35 cellular contexts compared by ENCODE assay signal in the genomic region with DNA sequence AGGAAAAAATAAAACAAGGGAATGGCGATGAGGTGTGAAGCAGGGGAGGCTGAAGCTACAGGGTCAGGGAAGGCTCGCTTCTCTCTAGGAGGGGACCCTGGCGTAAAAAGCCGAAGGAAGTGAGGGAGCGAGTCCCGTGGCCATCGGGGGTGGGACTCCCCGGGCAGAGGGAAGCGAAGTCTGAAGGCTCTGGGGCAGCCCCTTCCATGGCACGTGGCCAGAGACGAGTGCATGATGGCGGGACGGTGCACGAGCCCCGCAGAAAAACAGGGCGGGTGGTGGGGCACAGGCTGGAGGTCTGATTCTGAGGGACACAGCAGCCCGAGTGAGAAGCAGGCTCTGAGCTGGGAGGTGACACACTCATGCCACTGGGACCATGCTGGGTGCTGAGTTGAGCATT. TPM values are rescaled to one million over a fixed set of nuclear protein-coding genes. Genes with fewer than 3 reads are reported as not detected.
"Had no signal": no experiment of that assay in that cellular context is flagged by ENCODE, and none has a peak within 500 bp of the region (broad histone marks: within the 10 kb centered on the region; RNA-seq: fewer than 3 reads in every experiment).

No MANE protein-coding gene starts in this region.

- H3K36me3 Mint-ChIP-seq: activated CD8-positive, alpha-beta memory T cell treated with anti-CD3 and anti-CD28 coated beads, Interleukin-2, amount 10 ng/mL, durations not matched to agents 7 days and 5 days; activated naive CD8-positive, alpha-beta T cell had no signal

- H3K27me3 ChIP-seq: gastroesophageal sphincter, neutrophil, ovary, suprapubic skin, tibial artery, upper lobe of right lung had no signal

- H3K36me3 ChIP-seq: ovary, prostate gland had no signal

- H3K4me3 Mint-ChIP-seq: activated B cell treated with CpG ODN at 0.5 μM for 24 hours; activated CD8-positive, alpha-beta memory T cell treated with anti-CD3 and anti-CD28 coated beads, Interleukin-2, amount 10 ng/mL, durations not matched to agents 7 days and 5 days; activated CD8-positive, alpha-beta T cell treated with anti-CD3 and anti-CD28 coated beads, Interleukin-2, amount 10 ng/mL, durations not matched to agents 7 days and 5 days; activated naive CD8-positive, alpha-beta T cell; activated T-cell treated with anti-CD3 and anti-CD28 coated beads, Interleukin-2, amount 50 U/mL, for 72 hours; effector memory CD8-positive, alpha-beta T cell; naive thymus-derived CD4-positive, alpha-beta T cell; T-helper 1 cell treated with Interleukin-12 subunit alpha and Interleukin-12 subunit beta and Interleukin-4 antibody, amounts not matched to agents 30 μg/mL and 1 μg/mL, for 36 hours had no signal

- DNase-seq: activated B cell treated with CpG ODN at 0.5 μM for 24 hours; activated CD8-positive, alpha-beta memory T cell treated with anti-CD3 and anti-CD28 coated beads, Interleukin-2, amount 10 ng/mL, durations not matched to agents 7 days and 5 days; activated CD8-positive, alpha-beta T cell treated with anti-CD3 and anti-CD28 coated beads, Interleukin-2, amount 10 ng/mL, durations not matched to agents 7 days and 5 days; activated effector memory CD4-positive, alpha-beta T cell treated with Interleukin-2 at 50 U/mL for 16 hours; activated naive CD4-positive, alpha-beta T cell treated with Interleukin-2 at 50 U/mL for 16 hours; activated T-cell treated with anti-CD3 and anti-CD28 coated beads, Interleukin-2, amount 50 U/mL, for 72 hours; amniotic stem cell; cortex of kidney; effector memory CD8-positive, alpha-beta T cell; hippocampal formation; left cardiac atrium; left ventricle myocardium superior; mammary epithelial cell; naive thymus-derived CD4-positive, alpha-beta T cell; ovary; retina; stimulated activated CD4-positive, alpha-beta T cell treated with anti-CD3 and anti-CD28 coated beads, Interleukin-1b, Interleukin-23, amount 100 ng/mL, for 48 hours; stimulated activated CD4-positive, alpha-beta T cell treated with anti-CD3 and anti-CD28 coated beads, Interleukin-4, amount 100 ng/mL, for 4 hours; stimulated activated CD8-positive, alpha-beta memory T cell treated with anti-CD3 and anti-CD28 coated beads, Interleukin-4, amount 100 ng/mL, for 48 hours; stimulated activated naive CD4-positive, alpha-beta T cell; SW 1271; T-helper 9 cell; tibial artery; upper lobe of right lung had no signal

- H3K27ac ChIP-seq: gastroesophageal sphincter, neutrophil, ovary, prostate gland, skin epidermis, suprapubic skin, tibial artery, upper lobe of right lung had no signal

- H3K9me3 Mint-ChIP-seq: activated B cell treated with CpG ODN at 0.5 μM for 24 hours; activated T-cell treated with anti-CD3 and anti-CD28 coated beads, Interleukin-2, amount 50 U/mL, for 72 hours; effector memory CD8-positive, alpha-beta T cell; naive thymus-derived CD4-positive, alpha-beta T cell; T-helper 1 cell treated with Interleukin-12 subunit alpha and Interleukin-12 subunit beta and Interleukin-4 antibody, amounts not matched to agents 30 μg/mL and 1 μg/mL, for 36 hours had no signal

- H3K27me3 Mint-ChIP-seq: activated B cell treated with CpG ODN at 0.5 μM for 24 hours; activated CD8-positive, alpha-beta memory T cell treated with anti-CD3 and anti-CD28 coated beads, Interleukin-2, amount 10 ng/mL, durations not matched to agents 7 days and 5 days; activated naive CD8-positive, alpha-beta T cell; effector memory CD8-positive, alpha-beta T cell; naive thymus-derived CD4-positive, alpha-beta T cell had no signal

- H3K9me3 ChIP-seq: gastroesophageal sphincter, neutrophil, ovary, prostate gland, suprapubic skin, tibial artery, upper lobe of right lung had no signal

- H3K4me3 ChIP-seq: gastroesophageal sphincter, ovary, prostate gland, skin epidermis, suprapubic skin, tibial artery, upper lobe of right lung had no signal

- ATAC-seq: activated CD8-positive, alpha-beta memory T cell treated with anti-CD3 and anti-CD28 coated beads, Interleukin-2, amount 10 ng/mL, durations not matched to agents 7 days and 5 days; activated CD8-positive, alpha-beta T cell treated with anti-CD3 and anti-CD28 coated beads, Interleukin-2, amount 10 ng/mL, durations not matched to agents 7 days and 5 days; activated T-cell treated with anti-CD3 and anti-CD28 coated beads, Interleukin-2, amount 50 U/mL, for 72 hours; effector memory CD8-positive, alpha-beta T cell; gastroesophageal sphincter; left cardiac atrium; left ventricle myocardium superior; naive thymus-derived CD4-positive, alpha-beta T cell; sciatic nerve; upper lobe of right lung had no signal

- H3K27ac Mint-ChIP-seq: activated B cell treated with CpG ODN at 0.5 μM for 24 hours; activated CD8-positive, alpha-beta memory T cell treated with anti-CD3 and anti-CD28 coated beads, Interleukin-2, amount 10 ng/mL, durations not matched to agents 7 days and 5 days; activated CD8-positive, alpha-beta T cell treated with anti-CD3 and anti-CD28 coated beads, Interleukin-2, amount 10 ng/mL, durations not matched to agents 7 days and 5 days; activated naive CD8-positive, alpha-beta T cell; activated T-cell treated with anti-CD3 and anti-CD28 coated beads, Interleukin-2, amount 50 U/mL, for 72 hours; T-helper 1 cell treated with Interleukin-12 subunit alpha and Interleukin-12 subunit beta and Interleukin-4 antibody, amounts not matched to agents 30 μg/mL and 1 μg/mL, for 36 hours had no signal

- H3K4me1 ChIP-seq: prostate gland had no signal

RNA-seq across cellular contexts. Expression of a gene that starts 49.2 kb away (rescaled TPM):
- total RNA-seq: astrocyte, chondrocyte, endothelial cell of umbilical vein, mammary epithelial cell had no signal
